ENCODE assay signal across 22 cellular contexts in the genomic region with DNA sequence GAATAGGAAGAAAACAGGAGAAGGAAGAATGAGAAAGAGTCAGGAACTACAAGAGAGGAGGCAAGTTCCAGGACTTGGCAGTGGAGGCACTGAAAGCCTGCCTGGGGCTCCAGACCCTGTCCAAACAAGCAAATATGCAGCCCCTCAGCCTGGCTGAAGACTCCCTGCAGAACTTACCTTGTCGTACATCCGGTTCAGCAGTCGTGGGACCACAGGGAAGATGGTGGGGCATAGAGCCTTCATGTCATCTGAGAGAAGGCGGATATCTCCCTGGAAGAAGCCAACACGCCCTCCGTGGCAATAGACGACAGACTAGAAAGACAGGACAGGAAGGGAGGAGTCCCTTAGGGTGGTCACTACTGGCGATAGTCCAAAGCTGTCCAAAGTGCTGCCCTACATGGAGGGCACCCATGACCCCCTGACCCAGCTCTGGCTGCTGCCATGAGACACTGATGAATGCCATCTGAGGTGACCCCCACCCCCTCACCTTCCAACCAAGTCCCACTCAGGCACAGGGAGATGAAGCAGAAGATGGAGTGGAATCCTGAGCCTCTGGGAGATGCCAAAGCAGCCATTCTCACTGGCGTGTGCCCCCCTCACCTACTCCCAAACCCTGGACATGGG. TPM values are rescaled to one million over a fixed set of nuclear protein-coding genes. Genes with fewer than 3 reads are reported as not detected.
A peak's percentile ranks its signal among the peaks of the same experiment; 100 is the strongest.
DNase-seq lines count a peak whose midpoint lies in the region; ATAC-seq and TF ChIP-seq lines count a peak whose summit lies in the region.
"Had no signal": no experiment of that assay in that cellular context is flagged by ENCODE, and none has a peak within 500 bp of the region (broad histone marks: within the 10 kb centered on the region; RNA-seq: fewer than 3 reads in every experiment).

No MANE protein-coding gene starts in this region.

- H3K36me3 ChIP-seq in CD8-positive, alpha-beta T cell (ENCODE audit: insufficient read depth, low read length): peaks cover 2% of the 10 kb centered on the region
- H3K36me3 ChIP-seq: BE2C had no signal

- H3K27ac ChIP-seq in CD8-positive, alpha-beta T cell (ENCODE audit: low read depth, low read length): no peak overlapping the region

- H3K4me1 ChIP-seq in CD8-positive, alpha-beta T cell (ENCODE audit: insufficient read depth, low read length): peaks cover 47% of the 10 kb centered on the region
- H3K4me1 ChIP-seq: BE2C had no signal

- DNase-seq in activated naive CD4-positive, alpha-beta T cell treated with anti-CD3 and anti-CD28 coated beads, Interleukin-2, amount 10 ng/mL, durations not matched to agents 7 days and 5 days: no peak
- no peak for DNase-seq in activated naive CD4-positive, alpha-beta T cell treated with anti-CD3 and anti-CD28 coated beads, Interleukin-2, amount 50 U/mL, for 72 hours (ENCODE audit: low spot score in 2 of 2)
- DNase-seq in CD8-positive, alpha-beta T cell: peak in 1 of 7 experiments; percentile 45
- DNase-seq in central memory CD8-positive, alpha-beta T cell (ENCODE audit: low spot score in 2 of 2): no peak
- DNase-seq in naive thymus-derived CD8-positive, alpha-beta T cell: no peak
- DNase-seq in DMS 273 (lab: John Stamatoyannopoulos, UW; ENCODE audit: unreplicated experiment) (no peak), epidermal melanocyte (ENCODE audit: insufficient read length, low spot score) (no peak), hepatic stellate cell (ENCODE audit: low spot score) (no peak)
- DNase-seq: BE2C, DND-41, KG1, NCI-H1105 treated with DMSO at 0.1 percent for 48 hours, NCI-H1694, NCI-H2081 treated with DMSO at 0.1 percent for 48 hours, NCI-H510A, NCI-H774, OCI-M1, RPMI8226, SHP77 treated with DMSO at 0.1 percent for 48 hours had no signal

- H3K4me1 Mint-ChIP-seq in activated naive CD4-positive, alpha-beta T cell treated with anti-CD3 and anti-CD28 coated beads, Interleukin-2, amount 10 ng/mL, durations not matched to agents 7 days and 5 days: peaks cover 63% of the 10 kb centered on the region
- peaks cover 76% of the 10 kb centered on the region for H3K4me1 Mint-ChIP-seq in CD8-positive, alpha-beta T cell (ENCODE audit: low read depth)
- peaks cover 46% of the 10 kb centered on the region for H3K4me1 Mint-ChIP-seq in central memory CD8-positive, alpha-beta T cell
- H3K4me1 Mint-ChIP-seq in naive thymus-derived CD8-positive, alpha-beta T cell: peaks cover 32 to 79% (median 68%) of the 10 kb centered on the region in 4 donors

- intact Hi-C loops in CD8-positive, alpha-beta T cell (cut with DNase I, micrococcal nuclease): no loop called here

- ATAC-seq in activated naive CD4-positive, alpha-beta T cell treated with anti-CD3 and anti-CD28 coated beads, Interleukin-2, amount 50 U/mL, for 72 hours: no peak
- ATAC-seq in CD8-positive, alpha-beta T cell: no peak
- no peak for ATAC-seq in central memory CD8-positive, alpha-beta T cell (replicated peaks; ENCODE audit: extremely low read depth, poor library complexity, severe bottlenecking)
- no peak for ATAC-seq in naive thymus-derived CD8-positive, alpha-beta T cell

- no peaks in the 10 kb centered on the region for H3K9me3 Mint-ChIP-seq in activated naive CD4-positive, alpha-beta T cell treated with anti-CD3 and anti-CD28 coated beads, Interleukin-2, amount 10 ng/mL, durations not matched to agents 7 days and 5 days
- H3K9me3 Mint-ChIP-seq in activated naive CD4-positive, alpha-beta T cell treated with anti-CD3 and anti-CD28 coated beads, Interleukin-2, amount 50 U/mL, for 72 hours: no peaks in the 10 kb centered on the region
- no peaks in the 10 kb centered on the region for H3K9me3 Mint-ChIP-seq in CD8-positive, alpha-beta T cell
- no peaks in the 10 kb centered on the region for H3K9me3 Mint-ChIP-seq in central memory CD8-positive, alpha-beta T cell
- H3K9me3 Mint-ChIP-seq in naive thymus-derived CD8-positive, alpha-beta T cell: no peaks in the 10 kb centered on the region

- POLR2A ChIA-PET in CD8-positive, alpha-beta T cell (lab: Charles Lee): interaction anchor here (1.5 kb wide), 1 partner anchor 27 kb away, joined by 6 read pairs; no protein-coding TSS in a partner anchor
- POLR2A ChIA-PET in naive thymus-derived CD8-positive, alpha-beta T cell (lab: Charles Lee): interaction anchor here (1.1 kb wide), 1 partner anchor 10 kb away, joined by 4 read pairs; no protein-coding TSS in a partner anchor

- CTCF ChIA-PET in activated naive CD4-positive, alpha-beta T cell treated with anti-CD3 and anti-CD28 coated beads, Interleukin-2, amount 10 ng/mL, durations not matched to agents 7 days and 5 days (lab: Charles Lee): interaction anchor here (1.1 kb wide), 1 partner anchor 384 kb away, joined by 3 read pairs; no protein-coding TSS in a partner anchor
- CTCF ChIA-PET in CD8-positive, alpha-beta T cell (lab: Charles Lee): interaction anchor here (4.7 kb wide), 1 partner anchor 34 kb away, joined by 28 read pairs; no protein-coding TSS in a partner anchor

- peak overlapping the region; percentile 26 for H3K27ac Mint-ChIP-seq in activated naive CD4-positive, alpha-beta T cell treated with anti-CD3 and anti-CD28 coated beads, Interleukin-2, amount 10 ng/mL, durations not matched to agents 7 days and 5 days
- H3K27ac Mint-ChIP-seq in activated naive CD4-positive, alpha-beta T cell treated with anti-CD3 and anti-CD28 coated beads, Interleukin-2, amount 50 U/mL, for 72 hours: no peak overlapping the region
- peak overlapping the region; percentile 90 for H3K27ac Mint-ChIP-seq in CD8-positive, alpha-beta T cell
- H3K27ac Mint-ChIP-seq in central memory CD8-positive, alpha-beta T cell (ENCODE audit: low read depth): peak overlapping the region; percentile 82
- peak overlapping the region; percentile 86 to 97 (median 94) for H3K27ac Mint-ChIP-seq in naive thymus-derived CD8-positive, alpha-beta T cell

- no peak overlapping the region for H3K4me3 ChIP-seq in CD8-positive, alpha-beta T cell (ENCODE audit: low read depth, low read length)

- no peaks in the 10 kb centered on the region for H3K9me3 ChIP-seq in CD8-positive, alpha-beta T cell (ENCODE audit: low read length)
- H3K9me3 ChIP-seq: BE2C had no signal

- H3K4me3 Mint-ChIP-seq in activated naive CD4-positive, alpha-beta T cell treated with anti-CD3 and anti-CD28 coated beads, Interleukin-2, amount 10 ng/mL, durations not matched to agents 7 days and 5 days: no peak overlapping the region
- no peak overlapping the region for H3K4me3 Mint-ChIP-seq in CD8-positive, alpha-beta T cell
- peak overlapping the region; percentile 25 for H3K4me3 Mint-ChIP-seq in central memory CD8-positive, alpha-beta T cell
- peak overlapping the region in 7 of 10 donors; percentile 10 to 82 (median 52) for H3K4me3 Mint-ChIP-seq in naive thymus-derived CD8-positive, alpha-beta T cell

- H3K36me3 Mint-ChIP-seq in activated naive CD4-positive, alpha-beta T cell treated with anti-CD3 and anti-CD28 coated beads, Interleukin-2, amount 10 ng/mL, durations not matched to agents 7 days and 5 days: peaks cover 39% of the 10 kb centered on the region
- no peaks in the 10 kb centered on the region for H3K36me3 Mint-ChIP-seq in activated naive CD4-positive, alpha-beta T cell treated with anti-CD3 and anti-CD28 coated beads, Interleukin-2, amount 50 U/mL, for 72 hours
- H3K36me3 Mint-ChIP-seq in CD8-positive, alpha-beta T cell: peaks cover 46% of the 10 kb centered on the region
- peaks cover 7% of the 10 kb centered on the region for H3K36me3 Mint-ChIP-seq in central memory CD8-positive, alpha-beta T cell (ENCODE audit: insufficient read depth)
- H3K36me3 Mint-ChIP-seq in naive thymus-derived CD8-positive, alpha-beta T cell: peaks cover 0 to 42% (median 7%) of the 10 kb centered on the region in 3 donors

- H3K27me3 Mint-ChIP-seq in activated naive CD4-positive, alpha-beta T cell treated with anti-CD3 and anti-CD28 coated beads, Interleukin-2, amount 10 ng/mL, durations not matched to agents 7 days and 5 days: peaks cover 4% of the 10 kb centered on the region
- H3K27me3 Mint-ChIP-seq in CD8-positive, alpha-beta T cell (ENCODE audit: low read depth): no peaks in the 10 kb centered on the region
- H3K27me3 Mint-ChIP-seq in central memory CD8-positive, alpha-beta T cell: no peaks in the 10 kb centered on the region
- H3K27me3 Mint-ChIP-seq in naive thymus-derived CD8-positive, alpha-beta T cell: no peaks in the 10 kb centered on the region

- no peak for TF ChIP-seq CTCF in CD8-positive, alpha-beta T cell (IDR thresholded peaks at IDR 0.05)

- H3K27me3 ChIP-seq in CD8-positive, alpha-beta T cell (ENCODE audit: insufficient read depth, low read length): no peaks in the 10 kb centered on the region
- H3K27me3 ChIP-seq: BE2C had no signal

RNA-seq across cellular contexts. Expression of gene MEIKIN, which starts 27.7 kb away (rescaled TPM):
- total RNA-seq in activated naive CD4-positive, alpha-beta T cell treated with anti-CD3 and anti-CD28 coated beads, Interleukin-2, amount 50 U/mL, for 72 hours: not detected
- total RNA-seq in CD8-positive, alpha-beta T cell: not detected
- 1 to 10 TPM; 2.7 to 2.8 TPM for total RNA-seq in naive thymus-derived CD8-positive, alpha-beta T cell
- polyA plus RNA-seq in naive thymus-derived CD8-positive, alpha-beta T cell: not detected
- total RNA-seq: G401, H4, HT-29 had no signal

RNA-seq across cellular contexts. Expression of gene ACSL6, which starts 38.3 kb away (rescaled TPM):
- total RNA-seq in activated naive CD4-positive, alpha-beta T cell treated with anti-CD3 and anti-CD28 coated beads, Interleukin-2, amount 50 U/mL, for 72 hours: 1 to 10 TPM; 1.8 to 3.5 TPM
- total RNA-seq in CD8-positive, alpha-beta T cell: 10 to 100 TPM; 14.3 to 14.8 TPM
- total RNA-seq in naive thymus-derived CD8-positive, alpha-beta T cell: 10 to 100 TPM; 40.0 to 41.8 TPM
- 10 to 100 TPM; 11.4 to 16.5 (median 14.0) TPM for polyA plus RNA-seq in naive thymus-derived CD8-positive, alpha-beta T cell
- total RNA-seq: HT-29 had no signal

Comparison
In these comparisons a context has a peak if more than half of its experiments do, and no peak if none do; other contexts are left out.
1. H3K27ac Mint-ChIP-seq: peak in activated naive CD4-positive, alpha-beta T cell treated with anti-CD3 and anti-CD28 coated beads, Interleukin-2, amount 10 ng/mL, durations not matched to agents 7 days and 5 days (single experiment), CD8-positive, alpha-beta T cell (single experiment), central memory CD8-positive, alpha-beta T cell (single experiment) and naive thymus-derived CD8-positive, alpha-beta T cell (10 of 10); none in activated naive CD4-positive, alpha-beta T cell treated with anti-CD3 and anti-CD28 coated beads, Interleukin-2, amount 50 U/mL, for 72 hours (0 of 2).
2. H3K4me3 Mint-ChIP-seq: peak in central memory CD8-positive, alpha-beta T cell (single experiment) and naive thymus-derived CD8-positive, alpha-beta T cell (7 of 10); none in activated naive CD4-positive, alpha-beta T cell treated with anti-CD3 and anti-CD28 coated beads, Interleukin-2, amount 10 ng/mL, durations not matched to agents 7 days and 5 days (single experiment) and CD8-positive, alpha-beta T cell (single experiment).